ENCODE assay signal across 8 cellular contexts in genomic region chr2:201071305-201072200, GRCh38. TPM values are rescaled to one million over a fixed set of nuclear protein-coding genes. Genes with fewer than 3 reads are reported as not detected.
DNase-seq lines count a peak whose midpoint lies in the region; ATAC-seq and TF ChIP-seq lines count a peak whose summit lies in the region.

TSS of gene HYCC2 (minus strand) at chr2:201071671. CDS start at chr2:201024009, 47,662 bp downstream.
TSS of gene NDUFB3 (plus strand) at chr2:201072001. CDS start at chr2:201078883, 6,882 bp downstream.

- H3K4me3 ChIP-seq in right cardiac atrium (ENCODE audit: low read length): peak within 1 kb of the TSS; percentile 87
- peak within 1 kb of the TSS; percentile 84 to 93 for H3K4me3 ChIP-seq in uterus

- no peaks in the 10 kb centered on the region for H3K4me1 ChIP-seq in right cardiac atrium (ENCODE audit: control insufficient read depth, insufficient read depth, low read length)
- H3K4me1 ChIP-seq in uterus: peaks cover 11 to 13% of the 10 kb centered on the region in 2 donors

- H3K9me3 ChIP-seq in right cardiac atrium (ENCODE audit: control insufficient read depth, low read length) (no peaks in the 10 kb centered on the region), uterus (no peaks in the 10 kb centered on the region)

- TF ChIP-seq CTCF in uterus (IDR thresholded peaks at IDR 0.05): peak in 3 of 4 experiments; percentile 32 to 37 (median 33)

- H3K36me3 ChIP-seq in uterus: no peaks in the 10 kb centered on the region

- DNase-seq in NCI-H187 (lab: John Stamatoyannopoulos, UW) (peak; percentile 70 to 96), T-helper 2 cell (peak; percentile 75 to 98 (median 89)), anterior cingulate cortex (lab: John Stamatoyannopoulos, UW) (peak; percentile 48 to 95 (median 88)), right cardiac atrium (peak; percentile 89 to 96 (median 95)), pulmonary artery endothelial cell (ENCODE audit: low read depth, low spot score) (peak; percentile 72), uterus (peak; percentile 90 to 92)

- under 1% methylated on average over 48 of the region's 48 CpGs for WGBS in right cardiac atrium

- H3K27ac ChIP-seq in right cardiac atrium (ENCODE audit: low read length) (peak within 1 kb of the TSS; percentile 80), uterus (peak within 1 kb of the TSS; percentile 88 to 89)

- H3K27me3 ChIP-seq in right cardiac atrium (ENCODE audit: control insufficient read depth, insufficient read depth) (no peaks in the 10 kb centered on the region), uterus (no peaks in the 10 kb centered on the region)

- peak; percentile 97 for ATAC-seq in GM18499 (IDR thresholded peaks at IDR 0.05; ENCODE audit: insufficient read depth, unreplicated experiment)
- ATAC-seq in HG02943 (IDR thresholded peaks at IDR 0.05; ENCODE audit: low read depth, unreplicated experiment): peak; percentile 98
- peak; percentile 99 to 100 for ATAC-seq in right cardiac atrium

- TF ChIP-seq POLR2A in uterus (IDR thresholded peaks at IDR 0.05): peak; percentile 36 to 58

- intact Hi-C loops in right cardiac atrium (cut with DNase I): loop anchor here in 2 of 4 donors (5.0 to 10.0 kb wide), 3 partner anchors 83 to 169 kb away; no protein-coding TSS in a partner anchor
- intact Hi-C loops in uterus (cut with DNase I; ENCODE audit: low total_unique reads): no loop called here

RNA-seq across cellular contexts. Expression of gene HYCC2, which starts in this region (rescaled TPM):
- total RNA-seq in right cardiac atrium: 10 to 100 TPM in 3 of 4 donors, 1 to 10 TPM in 1; 9.7 to 17.2 (median 13.4) TPM
- polyA plus RNA-seq in right cardiac atrium: 3.1 TPM
- 11.6 and 16.2 TPM in 2 replicates for total RNA-seq in pulmonary artery endothelial cell
- total RNA-seq in uterus: 10 to 100 TPM in 2 of 4 donors, 1 to 10 TPM in 2; 2.8 to 36.3 (median 21.1) TPM

RNA-seq across cellular contexts. Expression of gene NDUFB3, which starts in this region (rescaled TPM):
- total RNA-seq in right cardiac atrium (100 to 1,000 TPM; 296 to 384 (median 313) TPM), pulmonary artery endothelial cell (89.2 and 90.5 TPM in 2 replicates), uterus (100 to 1,000 TPM in 1 of 4 donors, 10 to 100 TPM in 3; 31.2 to 129 (median 38.3) TPM)
- polyA plus RNA-seq in right cardiac atrium: 503 TPM

Comparison
In these comparisons a context has a peak if more than half of its experiments do, and no peak if none do; other contexts are left out.
1. Peak in every context shown above with its lines: DNase-seq, ATAC-seq, H3K4me3 ChIP-seq and H3K27ac ChIP-seq.